ENCODE assay signal across 8 cellular contexts in the genomic region with DNA sequence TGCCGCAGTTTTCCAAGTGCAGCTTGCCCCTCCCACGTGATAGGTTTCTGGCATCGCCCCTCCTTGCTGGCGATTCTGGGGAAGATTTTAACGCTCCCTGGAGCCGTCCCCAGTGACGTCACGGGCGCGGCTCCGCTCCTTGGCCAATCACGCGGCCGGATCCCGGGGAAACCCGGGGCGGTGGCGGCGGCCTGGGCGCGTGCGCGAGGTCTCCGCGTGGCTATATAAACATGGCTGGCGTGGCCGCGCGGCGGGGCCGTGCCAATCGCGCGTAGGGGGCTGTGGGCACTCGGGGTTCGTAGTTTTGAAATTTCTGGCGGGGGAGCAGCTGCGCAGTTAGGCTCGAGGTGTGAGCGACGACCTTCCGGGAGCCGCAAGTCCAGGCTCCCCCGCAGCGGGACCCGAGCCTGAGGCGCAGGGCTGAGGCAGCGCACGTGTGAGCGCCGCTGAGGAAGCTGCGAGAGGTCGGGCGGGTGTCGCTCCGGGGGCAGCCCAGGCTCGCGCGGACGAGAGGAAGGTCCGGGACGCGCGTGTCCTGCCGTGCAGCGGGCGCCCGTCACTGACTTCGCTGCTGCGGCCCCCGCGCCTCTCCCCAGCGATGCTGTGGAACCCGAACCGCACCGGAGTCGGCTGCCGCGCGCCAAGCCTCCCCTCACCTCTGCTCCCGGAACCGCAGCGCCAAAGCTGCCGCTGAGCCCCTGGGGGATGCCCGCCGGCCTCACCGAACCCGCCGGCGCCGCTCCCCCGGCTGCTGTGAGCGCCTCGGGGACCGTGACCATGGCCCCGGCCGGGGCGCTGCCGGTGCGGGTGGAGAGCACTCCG. TPM values are rescaled to one million over a fixed set of nuclear protein-coding genes. Genes with fewer than 3 reads are reported as not detected.
DNase-seq lines count a peak whose midpoint lies in the region; ATAC-seq, FAIRE-seq and TF ChIP-seq lines count a peak whose summit lies in the region.

A gene with protein sequence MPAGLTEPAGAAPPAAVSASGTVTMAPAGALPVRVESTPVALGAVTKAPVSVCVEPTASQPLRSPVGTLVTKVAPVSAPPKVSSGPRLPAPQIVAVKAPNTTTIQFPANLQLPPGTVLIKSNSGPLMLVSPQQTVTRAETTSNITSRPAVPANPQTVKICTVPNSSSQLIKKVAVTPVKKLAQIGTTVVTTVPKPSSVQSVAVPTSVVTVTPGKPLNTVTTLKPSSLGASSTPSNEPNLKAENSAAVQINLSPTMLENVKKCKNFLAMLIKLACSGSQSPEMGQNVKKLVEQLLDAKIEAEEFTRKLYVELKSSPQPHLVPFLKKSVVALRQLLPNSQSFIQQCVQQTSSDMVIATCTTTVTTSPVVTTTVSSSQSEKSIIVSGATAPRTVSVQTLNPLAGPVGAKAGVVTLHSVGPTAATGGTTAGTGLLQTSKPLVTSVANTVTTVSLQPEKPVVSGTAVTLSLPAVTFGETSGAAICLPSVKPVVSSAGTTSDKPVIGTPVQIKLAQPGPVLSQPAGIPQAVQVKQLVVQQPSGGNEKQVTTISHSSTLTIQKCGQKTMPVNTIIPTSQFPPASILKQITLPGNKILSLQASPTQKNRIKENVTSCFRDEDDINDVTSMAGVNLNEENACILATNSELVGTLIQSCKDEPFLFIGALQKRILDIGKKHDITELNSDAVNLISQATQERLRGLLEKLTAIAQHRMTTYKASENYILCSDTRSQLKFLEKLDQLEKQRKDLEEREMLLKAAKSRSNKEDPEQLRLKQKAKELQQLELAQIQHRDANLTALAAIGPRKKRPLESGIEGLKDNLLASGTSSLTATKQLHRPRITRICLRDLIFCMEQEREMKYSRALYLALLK (plus strand): TSS at position 217 of the 822 bp plus-strand sequence. CDS start 489 bp downstream, at position 706.

- H3K4me2 ChIP-seq in HepG2 (ENCODE audit: low read depth, low read length), result peak within 1 kb of the TSS; percentile 73

- intact Hi-C loops in HepG2 (cut with micrococcal nuclease; ENCODE audit: unreplicated experiment), result no loop called here

- no peaks in the 10 kb centered on the region for H3K9me3 ChIP-seq in HepG2 (ENCODE audit: low read length)

- no peaks in the 10 kb centered on the region for H3K36me3 ChIP-seq in HepG2 (replicated peaks in 1 of 2; ENCODE audit: control insufficient read depth in 1 of 2, insufficient read depth in 2 of 2, low read length in 2 of 2)

- H2AFZ ChIP-seq in HepG2 (ENCODE audit: low read length), result no peak within 1 kb of the TSS

- 0 out of 4 replicates have a peak, but pooled peaks of 1 of the 2 experiments have one; percentile 35 for TF ChIP-seq POLR2A in HepG2 (IDR thresholded peaks at IDR 0.05; ENCODE audit: insufficient read depth in 1 of 2, low read depth in 2 of 2, low read length in 2 of 2)

- DNase-seq in NCI-H748 treated with DMSO at 0.1 percent for 48 hours (lab: John Stamatoyannopoulos, UW), result peak; percentile 91
- peak; percentile 90 to 91 for DNase-seq in activated CD4-positive, alpha-beta T cell treated with anti-CD3 and anti-CD28 coated beads, Interleukin-2, amount 50 U/mL, for 24 hours (ENCODE audit: low read depth in 1 of 2, low spot score in 1 of 2)
- DNase-seq in dermis blood vessel endothelial cell, result peak; percentile 92
- peak; percentile 41 for DNase-seq in HepG2 (ENCODE audit: low spot score)
- peak; percentile 93 to 96 for DNase-seq in stimulated activated CD4-positive, alpha-beta T cell treated with anti-CD3 and anti-CD28 coated beads, Interleukin-2, amount 100 ng/mL, for 48 hours

- H3K79me2 ChIP-seq in HepG2 (ENCODE audit: insufficient read depth, low read length), result peaks cover 2% of the 10 kb centered on the region

- ATAC-seq in GM19328 (IDR thresholded peaks at IDR 0.05; ENCODE audit: unreplicated experiment) (peak; percentile 89), HG03469 (IDR thresholded peaks at IDR 0.05; ENCODE audit: unreplicated experiment) (peak; percentile 80), HepG2 (peak; percentile 86)

- H4K20me1 ChIP-seq in HepG2 (ENCODE audit: insufficient read depth, low read length), result no peaks in the 10 kb centered on the region; the same call in 1 of the 2 replicates

- H3K4me3 ChIP-seq in HepG2 (replicated peaks in 1 of 3; ENCODE audit: insufficient read depth in 1 of 3, low read depth in 2 of 3, low read length in 3 of 3), result peak within 1 kb of the TSS; percentile 44 to 72 (median 69); a peak in 5 of 6 replicates

- TF ChIP-seq EP300 in HepG2 (IDR thresholded peaks at IDR 0.05; ENCODE audit: low read depth in 2 of 2, low read length in 2 of 2) (no peak), HepG2 (CRISPR knock-in tag; IDR thresholded peaks at IDR 0.05; ENCODE audit: borderline replicate concordance) (no peak)

- in situ Hi-C loops in HepG2 (cut with HindIII; ENCODE audit: extremely low pct_ligation_motif_present, low pct_unique_long_range_greater_than_20kb), result no loop called here

- no peak for FAIRE-seq in HepG2 (lab: Jason Lieb, UNC)

- no peak for TF ChIP-seq RAD21 in HepG2 (CRISPR knock-in tag; IDR thresholded peaks at IDR 0.05)

- H3K4me1 ChIP-seq in HepG2 (ENCODE audit: insufficient read depth, low read length), result peaks cover 24% of the 10 kb centered on the region

- POLR2A ChIA-PET in HepG2 (lab: Yijun Ruan, JAX), result no interaction called here

- peaks cover 0 to 8% of the 10 kb centered on the region in 2 experiments; a peak in 2 of 5 replicates for H3K27me3 ChIP-seq in HepG2 (ENCODE audit: control insufficient read depth in 1 of 2, insufficient read depth in 2 of 2, low read length in 2 of 2)

- TF ChIP-seq CTCF in C4-2B (conservative IDR thresholded peaks at IDR 0.05) (no peak), HepG2 (CRISPR knock-in tag; IDR thresholded peaks at IDR 0.05) (no peak)

- CTCF ChIA-PET in HepG2 (lab: Yijun Ruan, JAX; ENCODE audit: low intra/inter-chr PET ratio, low total read pairs), result no interaction called here

- 56% methylated on average over 74 of the region's 101 CpGs for WGBS in HepG2 (ENCODE audit: low lambda C conversion rate)

- no TSS peak for BruUV-seq in HepG2 (replicated peaks; lab: Mats Ljungman, UMichigan)

- H3K27ac ChIP-seq in C4-2B (peak within 1 kb of the TSS; percentile 75), HepG2 (ENCODE audit: extremely low read length, insufficient read depth, low read length) (no peak within 1 kb of the TSS)

- H3K9ac ChIP-seq in HepG2 (ENCODE audit: insufficient read depth, low read depth, low read length), result peak within 1 kb of the TSS; percentile 57; the same call in 1 of the 2 replicates

TF ChIP-seq in HepG2, 621 proteins besides CTCF, POLR2A, EP300 and RAD21 (continues in another document):
- TF ChIP-seq HES4 (CRISPR knock-in tag; IDR thresholded peaks at IDR 0.05; ENCODE audit: borderline replicate concordance) (0 out of 2 replicates have a peak, but pooled peaks have one; percentile 71), ZNF235 (CRISPR knock-in tag; IDR thresholded peaks at IDR 0.05; ENCODE audit: borderline replicate concordance) (no peak), ZNF670 (CRISPR knock-in tag; IDR thresholded peaks at IDR 0.05; ENCODE audit: borderline replicate concordance) (no peak), ZNF441 (CRISPR knock-in tag; IDR thresholded peaks at IDR 0.05; ENCODE audit: borderline replicate concordance) (no peak), MXD4 (CRISPR knock-in tag; IDR thresholded peaks at IDR 0.05) (0 out of 2 replicates have a peak, but pooled peaks have one; percentile 47), YEATS4 (CRISPR knock-in tag; IDR thresholded peaks at IDR 0.05; ENCODE audit: borderline replicate concordance) (peak; percentile 49), ZNF484 (CRISPR knock-in tag; IDR thresholded peaks at IDR 0.05; ENCODE audit: borderline replicate concordance, low read depth) (no peak)
- TF ChIP-seq, protein P1, sequence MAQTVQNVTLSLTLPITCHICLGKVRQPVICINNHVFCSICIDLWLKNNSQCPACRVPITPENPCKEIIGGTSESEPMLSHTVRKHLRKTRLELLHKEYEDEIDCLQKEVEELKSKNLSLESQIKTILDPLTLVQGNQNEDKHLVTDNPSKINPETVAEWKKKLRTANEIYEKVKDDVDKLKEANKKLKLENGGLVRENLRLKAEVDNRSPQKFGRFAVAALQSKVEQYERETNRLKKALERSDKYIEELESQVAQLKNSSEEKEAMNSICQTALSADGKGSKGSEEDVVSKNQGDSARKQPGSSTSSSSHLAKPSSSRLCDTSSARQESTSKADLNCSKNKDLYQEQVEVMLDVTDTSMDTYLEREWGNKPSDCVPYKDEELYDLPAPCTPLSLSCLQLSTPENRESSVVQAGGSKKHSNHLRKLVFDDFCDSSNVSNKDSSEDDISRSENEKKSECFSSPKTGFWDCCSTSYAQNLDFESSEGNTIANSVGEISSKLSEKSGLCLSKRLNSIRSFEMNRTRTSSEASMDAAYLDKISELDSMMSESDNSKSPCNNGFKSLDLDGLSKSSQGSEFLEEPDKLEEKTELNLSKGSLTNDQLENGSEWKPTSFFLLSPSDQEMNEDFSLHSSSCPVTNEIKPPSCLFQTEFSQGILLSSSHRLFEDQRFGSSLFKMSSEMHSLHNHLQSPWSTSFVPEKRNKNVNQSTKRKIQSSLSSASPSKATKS (CRISPR knock-in tag; IDR thresholded peaks at IDR 0.05), result no peak

RNA-seq across cellular contexts. Expression of the gene that starts here (rescaled TPM):
- 2.6 and 3.9 TPM in 2 replicates for total RNA-seq in dermis blood vessel endothelial cell
- total RNA-seq in HepG2 (2016; rRNA removed; fragmentation: Illumina TruSeq; extraction: Trizol), result 3.8 and 3.9 TPM in 2 replicates
- total RNA-seq in HepG2 (2016; cell fraction: cytosol; rRNA removed; fragmentation: Illumina TruSeq; extraction: Trizol; ENCODE audit: low read depth), result 2.1 and 2.6 TPM in 2 replicates
- total RNA-seq in HepG2 (2016; cell fraction: insoluble cytoplasmic fraction; rRNA removed; fragmentation: Illumina TruSeq; extraction: Trizol), result 3.6 and 3.7 TPM in 2 replicates
- 2.8 and 2.9 TPM in 2 replicates for total RNA-seq in HepG2 (2016; cell fraction: membrane; rRNA removed; fragmentation: Illumina TruSeq; extraction: Trizol)
- total RNA-seq in HepG2 (2016; cell fraction: nucleus; rRNA removed; fragmentation: Illumina TruSeq; extraction: Trizol), result 4.1 and 4.4 TPM in 2 replicates
- polyA plus RNA-seq in HepG2 (2011; rRNA removed), result 2.0 and 2.2 TPM in 2 replicates
- 1.1 and 1.4 TPM in 2 replicates for polyA plus RNA-seq in HepG2 (2011; cell fraction: cytosol; rRNA removed)
- 1.9 and 2.1 TPM in 2 replicates for polyA plus RNA-seq in HepG2 (2011; cell fraction: nucleus; rRNA removed)
- 1.9 and 2.0 TPM in 2 replicates for polyA plus RNA-seq in HepG2 (2012)
- polyA plus RNA-seq in HepG2 (2016; cell fraction: cytosol; fragmentation: Illumina TruSeq; extraction: Trizol; ENCODE audit: low read depth), result 0.09 and 0.10 TPM in 2 replicates
- 2.5 and 3.2 TPM in 2 replicates for polyA plus RNA-seq in HepG2 (2016; cell fraction: insoluble cytoplasmic fraction; fragmentation: Illumina TruSeq; extraction: Trizol; ENCODE audit: low read depth)
- 0.68 and 0.81 TPM in 2 replicates for polyA plus RNA-seq in HepG2 (2016; cell fraction: membrane; fragmentation: Illumina TruSeq; extraction: Trizol; ENCODE audit: low read depth)
- 2.3 and 2.4 TPM in 2 replicates for polyA plus RNA-seq in HepG2 (2016; cell fraction: nucleus; fragmentation: Illumina TruSeq; extraction: Trizol; ENCODE audit: insufficient read depth, low read depth)
- 3.0 and 16.9 TPM in 2 replicates for polyA minus RNA-seq in HepG2 (2011; rRNA and poly(A)+ RNA removed; ENCODE audit: low replicate concordance)
- 1.9 and 3.3 TPM in 2 replicates for polyA minus RNA-seq in HepG2 (2011; cell fraction: cytosol; rRNA and poly(A)+ RNA removed)
- polyA minus RNA-seq in HepG2 (2011; cell fraction: nucleus; rRNA and poly(A)+ RNA removed), result 7.6 and 9.2 TPM in 2 replicates

Comparison
In these comparisons a context has a peak if more than half of its experiments do, and no peak if none do; other contexts are left out.
1. DNase-seq: peak in every context shown above with its lines; median percentile 94 in stimulated activated CD4-positive, alpha-beta T cell treated with anti-CD3 and anti-CD28 coated beads, Interleukin-2, amount 100 ng/mL, for 48 hours; 92 in dermis blood vessel endothelial cell; 91 in NCI-H748 treated with DMSO at 0.1 percent for 48 hours; 90 in activated CD4-positive, alpha-beta T cell treated with anti-CD3 and anti-CD28 coated beads, Interleukin-2, amount 50 U/mL, for 24 hours; 41 in HepG2.